Comparison of ENCODE assay signal across 8 cellular contexts in genomic region chr18:49415441-49415840, GRCh38. TPM values are rescaled to one million over a fixed set of nuclear protein-coding genes. Genes with fewer than 3 reads are reported as not detected.
A peak's percentile ranks its signal among the peaks of the same experiment; 100 is the strongest.
DNase-seq lines count a peak whose midpoint lies in the region; ATAC-seq and TF ChIP-seq lines count a peak whose summit lies in the region.
"Not testable (repeated sequence)": the region's sequence is repeated elsewhere in the genome, so short reads cannot be mapped to it uniquely, and the experiment has no call there.

No MANE protein-coding gene starts in this region.

- DNase-seq in AG10803 (ENCODE audit: low read depth) (peak; percentile 78), KG1 (lab: John Stamatoyannopoulos, UW) (peak; percentile 20), NOMO-1 (lab: John Stamatoyannopoulos, UW; ENCODE audit: unreplicated experiment in 2 of 2) (peak; percentile 63 to 68), epithelial cell of esophagus (ENCODE audit: low read depth) (peak; percentile 74)
- not testable (repeated sequence) for DNase-seq in GM10266 (ENCODE audit: extremely low spot score); activated CD8-positive, alpha-beta T cell treated with anti-CD3 and anti-CD28 coated beads for 36 hours; left colon; sciatic nerve (ENCODE audit: low spot score)

- H3K9me3 Mint-ChIP-seq in activated CD8-positive, alpha-beta T cell treated with anti-CD3 and anti-CD28 coated beads for 36 hours: not testable (repeated sequence)

- H3K4me1 Mint-ChIP-seq in activated CD8-positive, alpha-beta T cell treated with anti-CD3 and anti-CD28 coated beads for 36 hours (ENCODE audit: low read depth): peaks cover 37% of the 10 kb centered on the region

- CTCF ChIA-PET in activated CD8-positive, alpha-beta T cell treated with anti-CD3 and anti-CD28 coated beads for 36 hours (lab: Charles Lee): interaction anchor here (1.0 to 1.3 kb wide), 6 partner anchors 30 to 740 kb away, joined by 3 to 5 read pairs (median 3); no protein-coding TSS in a partner anchor

- not testable (repeated sequence) for H3K27ac Mint-ChIP-seq in activated CD8-positive, alpha-beta T cell treated with anti-CD3 and anti-CD28 coated beads for 36 hours

- TF ChIP-seq CTCF in AG10803 (conservative IDR thresholded peaks at IDR 0.05; ENCODE audit: low read length): peak; percentile 67
- TF ChIP-seq CTCF in GM10266 (IDR thresholded peaks at IDR 0.05; ENCODE audit: control insufficient read depth, insufficient read depth, low read depth, missing control alignments): peak; percentile 54
- TF ChIP-seq CTCF in activated CD8-positive, alpha-beta T cell treated with anti-CD3 and anti-CD28 coated beads for 36 hours (IDR thresholded peaks at IDR 0.05): peak; percentile 43
- TF ChIP-seq CTCF in epithelial cell of esophagus (IDR thresholded peaks at IDR 0.05; ENCODE audit: insufficient read depth, low read depth, low read length, missing control alignments): peak; percentile 49

- not testable (repeated sequence) for H3K36me3 Mint-ChIP-seq in activated CD8-positive, alpha-beta T cell treated with anti-CD3 and anti-CD28 coated beads for 36 hours (ENCODE audit: low read depth)

- ATAC-seq in activated CD8-positive, alpha-beta T cell treated with anti-CD3 and anti-CD28 coated beads for 36 hours: peak; percentile 76
- ATAC-seq in left colon (peak; percentile 95), sciatic nerve (peak; percentile 82)

- POLR2A ChIA-PET in activated CD8-positive, alpha-beta T cell treated with anti-CD3 and anti-CD28 coated beads for 36 hours (lab: Charles Lee): not testable (repeated sequence)

- not testable (repeated sequence) for H3K4me3 ChIP-seq in AG10803 (ENCODE audit: low read length); epithelial cell of esophagus (ENCODE audit: low read length)

- H3K4me3 Mint-ChIP-seq in activated CD8-positive, alpha-beta T cell treated with anti-CD3 and anti-CD28 coated beads for 36 hours: not testable (repeated sequence)

- intact Hi-C loops in activated CD8-positive, alpha-beta T cell treated with anti-CD3 and anti-CD28 coated beads for 36 hours (cut with micrococcal nuclease): loop anchor here (10.0 kb wide), 1 partner anchor 741 kb away; no protein-coding TSS in a partner anchor
- intact Hi-C loops in left colon (cut with DNase I, micrococcal nuclease); sciatic nerve (cut with DNase I): not testable (repeated sequence)

- H3K27me3 Mint-ChIP-seq in activated CD8-positive, alpha-beta T cell treated with anti-CD3 and anti-CD28 coated beads for 36 hours: not testable (repeated sequence)

RNA-seq across cellular contexts. Expression of gene DYM, which starts 45.0 kb away (rescaled TPM):
- 10 to 100 TPM; 63.7 to 69.3 TPM for total RNA-seq in activated CD8-positive, alpha-beta T cell treated with anti-CD3 and anti-CD28 coated beads for 36 hours
- 10 to 100 TPM; 44.5 to 45.6 TPM for total RNA-seq in left colon
- 82.7 TPM for total RNA-seq in sciatic nerve
